1 cellular context compared by ENCODE assay signal in genomic region chr1:113759341-113760101, GRCh38.
TF ChIP-seq lines count a peak whose summit lies in the region.

Gene PHTF1, minus strand, starts transcription at chr1:113759486. Its CDS starts 783 bp downstream, at chr1:113758703.

TF ChIP-seq in K562, 482 proteins besides CTCF, POLR2A, EP300 and RAD21 (continued from another document and continues in another):
- TF ChIP-seq CEBPZ (IDR thresholded peaks at IDR 0.05; ENCODE audit: borderline replicate concordance, low read depth, low read length) (no peak), SRSF7 (optimal IDR thresholded peaks at IDR 0.05; ENCODE audit: low read depth, low read length) (no peak), MEF2A (IDR thresholded peaks at IDR 0.05; ENCODE audit: control insufficient read depth, low read depth, low read length) (no peak), MTA3 (IDR thresholded peaks at IDR 0.05; ENCODE audit: borderline replicate concordance) (peak; percentile 69; the same call in 1 of the 2 replicates), PHF8 (IDR thresholded peaks at IDR 0.05; ENCODE audit: borderline replicate concordance, low read length) (peak; percentile 96), POU5F1 (IDR thresholded peaks at IDR 0.05; ENCODE audit: borderline replicate concordance, low read depth, low read length, partially characterized antibody) (no peak), KAT7 (CRISPR knock-in tag; IDR thresholded peaks at IDR 0.05; ENCODE audit: borderline replicate concordance) (peak; percentile 100), KAT2B (IDR thresholded peaks at IDR 0.05; ENCODE audit: low read depth, low read length) (no peak), ZKSCAN8 (CRISPR knock-in tag; IDR thresholded peaks at IDR 0.05) (0 out of 2 replicates have a peak, but pooled peaks have one; percentile 9), PTBP1 (IDR thresholded peaks at IDR 0.05; ENCODE audit: low read depth, low read length) (0 out of 2 replicates have a peak, but pooled peaks have one; percentile 27), E2F4 (CRISPR knock-in tag; IDR thresholded peaks at IDR 0.05; ENCODE audit: low read depth) (no peak), SIX5 (IDR thresholded peaks at IDR 0.05; ENCODE audit: borderline replicate concordance in 1 of 2, insufficient read depth in 1 of 2, low read depth in 1 of 2, low read length in 2 of 2) (no peak), MCM2 (IDR thresholded peaks at IDR 0.05; ENCODE audit: low read depth) (no peak), BCL6 (CRISPR knock-in tag; IDR thresholded peaks at IDR 0.05) (no peak), ZKSCAN1 (IDR thresholded peaks at IDR 0.05; ENCODE audit: low read depth, low read length) (no peak), GTF2A2 (tag; IDR thresholded peaks at IDR 0.05) (no peak), HMG20B (CRISPR knock-in tag; IDR thresholded peaks at IDR 0.05) (no peak), TAF9B (IDR thresholded peaks at IDR 0.05; ENCODE audit: partially characterized antibody) (peak; percentile 80), CEBPB (tag; IDR thresholded peaks at IDR 0.05) (no peak), MCM5 (IDR thresholded peaks at IDR 0.05; ENCODE audit: low read depth) (no peak), DMBX1 (CRISPR knock-in tag; IDR thresholded peaks at IDR 0.05; ENCODE audit: borderline replicate concordance) (no peak; the same call in 1 of the 2 replicates), TAF7 (tag; IDR thresholded peaks at IDR 0.05) (peak; percentile 79), SMAD2 (IDR thresholded peaks at IDR 0.05; ENCODE audit: low read depth, low read length) (no peak), ZNF561 (CRISPR knock-in tag; conservative IDR thresholded peaks at IDR 0.05) (no peak), ZNF354B (CRISPR knock-in tag; IDR thresholded peaks at IDR 0.05) (no peak), USF1 (CRISPR knock-in tag; IDR thresholded peaks at IDR 0.05) (peak; percentile 24; the same call in 1 of the 2 replicates), HDGF (IDR thresholded peaks at IDR 0.05) (no peak), ETV6 (IDR thresholded peaks at IDR 0.05; ENCODE audit: borderline replicate concordance in 1 of 2, low read depth in 2 of 2, low read length in 1 of 2) (peak in 1 of 2 experiments; percentile 30; a peak in 1 of 4 replicates), ETV6 (CRISPR knock-in tag; IDR thresholded peaks at IDR 0.05; ENCODE audit: borderline replicate concordance) (no peak), RCOR1 (IDR thresholded peaks at IDR 0.05; ENCODE audit: borderline replicate concordance in 1 of 2, low read depth in 2 of 2, low read length in 2 of 2) (no peak; a peak in 1 of 4 replicates), RNF2 (IDR thresholded peaks at IDR 0.05) (peak; percentile 48), BHLHE40 (IDR thresholded peaks at IDR 0.05; ENCODE audit: low read length) (peak; percentile 61; the same call in 1 of the 2 replicates), ZBTB43 (CRISPR knock-in tag; IDR thresholded peaks at IDR 0.05) (no peak; the same call in 1 of the 2 replicates), ZKSCAN3 (CRISPR knock-in tag; IDR thresholded peaks at IDR 0.05) (no peak), TOE1 (IDR thresholded peaks at IDR 0.05; ENCODE audit: borderline replicate concordance) (peak; percentile 48; the same call in 1 of the 2 replicates), TOE1 (CRISPR knock-in tag; IDR thresholded peaks at IDR 0.05; ENCODE audit: borderline replicate concordance, low read depth) (0 out of 2 replicates have a peak, but pooled peaks have one; percentile 5), ZNF224 (CRISPR knock-in tag; IDR thresholded peaks at IDR 0.05) (no peak), KLF13 (tag; IDR thresholded peaks at IDR 0.05; ENCODE audit: borderline replicate concordance, low read depth) (no peak; the same call in 1 of the 2 replicates), SMAD1 (IDR thresholded peaks at IDR 0.05; ENCODE audit: low read depth, low read length, partially characterized antibody) (no peak), GTF2E2 (tag; IDR thresholded peaks at IDR 0.05) (peak; percentile 80)
- TF ChIP-seq, protein P1, sequence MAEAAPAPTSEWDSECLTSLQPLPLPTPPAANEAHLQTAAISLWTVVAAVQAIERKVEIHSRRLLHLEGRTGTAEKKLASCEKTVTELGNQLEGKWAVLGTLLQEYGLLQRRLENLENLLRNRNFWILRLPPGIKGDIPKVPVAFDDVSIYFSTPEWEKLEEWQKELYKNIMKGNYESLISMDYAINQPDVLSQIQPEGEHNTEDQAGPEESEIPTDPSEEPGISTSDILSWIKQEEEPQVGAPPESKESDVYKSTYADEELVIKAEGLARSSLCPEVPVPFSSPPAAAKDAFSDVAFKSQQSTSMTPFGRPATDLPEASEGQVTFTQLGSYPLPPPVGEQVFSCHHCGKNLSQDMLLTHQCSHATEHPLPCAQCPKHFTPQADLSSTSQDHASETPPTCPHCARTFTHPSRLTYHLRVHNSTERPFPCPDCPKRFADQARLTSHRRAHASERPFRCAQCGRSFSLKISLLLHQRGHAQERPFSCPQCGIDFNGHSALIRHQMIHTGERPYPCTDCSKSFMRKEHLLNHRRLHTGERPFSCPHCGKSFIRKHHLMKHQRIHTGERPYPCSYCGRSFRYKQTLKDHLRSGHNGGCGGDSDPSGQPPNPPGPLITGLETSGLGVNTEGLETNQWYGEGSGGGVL (CRISPR knock-in tag; IDR thresholded peaks at IDR 0.05) = no peak
- TF ChIP-seq, protein P2, sequence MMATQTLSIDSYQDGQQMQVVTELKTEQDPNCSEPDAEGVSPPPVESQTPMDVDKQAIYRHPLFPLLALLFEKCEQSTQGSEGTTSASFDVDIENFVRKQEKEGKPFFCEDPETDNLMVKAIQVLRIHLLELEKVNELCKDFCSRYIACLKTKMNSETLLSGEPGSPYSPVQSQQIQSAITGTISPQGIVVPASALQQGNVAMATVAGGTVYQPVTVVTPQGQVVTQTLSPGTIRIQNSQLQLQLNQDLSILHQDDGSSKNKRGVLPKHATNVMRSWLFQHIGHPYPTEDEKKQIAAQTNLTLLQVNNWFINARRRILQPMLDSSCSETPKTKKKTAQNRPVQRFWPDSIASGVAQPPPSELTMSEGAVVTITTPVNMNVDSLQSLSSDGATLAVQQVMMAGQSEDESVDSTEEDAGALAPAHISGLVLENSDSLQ (IDR thresholded peaks at IDR 0.05) = no peak
- TF ChIP-seq, protein P3, sequence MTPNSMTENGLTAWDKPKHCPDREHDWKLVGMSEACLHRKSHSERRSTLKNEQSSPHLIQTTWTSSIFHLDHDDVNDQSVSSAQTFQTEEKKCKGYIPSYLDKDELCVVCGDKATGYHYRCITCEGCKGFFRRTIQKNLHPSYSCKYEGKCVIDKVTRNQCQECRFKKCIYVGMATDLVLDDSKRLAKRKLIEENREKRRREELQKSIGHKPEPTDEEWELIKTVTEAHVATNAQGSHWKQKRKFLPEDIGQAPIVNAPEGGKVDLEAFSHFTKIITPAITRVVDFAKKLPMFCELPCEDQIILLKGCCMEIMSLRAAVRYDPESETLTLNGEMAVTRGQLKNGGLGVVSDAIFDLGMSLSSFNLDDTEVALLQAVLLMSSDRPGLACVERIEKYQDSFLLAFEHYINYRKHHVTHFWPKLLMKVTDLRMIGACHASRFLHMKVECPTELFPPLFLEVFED (CRISPR knock-in tag; conservative IDR thresholded peaks at IDR 0.05) = peak; percentile 49; the same call in 1 of the 2 replicates
- TF ChIP-seq, protein P4, sequence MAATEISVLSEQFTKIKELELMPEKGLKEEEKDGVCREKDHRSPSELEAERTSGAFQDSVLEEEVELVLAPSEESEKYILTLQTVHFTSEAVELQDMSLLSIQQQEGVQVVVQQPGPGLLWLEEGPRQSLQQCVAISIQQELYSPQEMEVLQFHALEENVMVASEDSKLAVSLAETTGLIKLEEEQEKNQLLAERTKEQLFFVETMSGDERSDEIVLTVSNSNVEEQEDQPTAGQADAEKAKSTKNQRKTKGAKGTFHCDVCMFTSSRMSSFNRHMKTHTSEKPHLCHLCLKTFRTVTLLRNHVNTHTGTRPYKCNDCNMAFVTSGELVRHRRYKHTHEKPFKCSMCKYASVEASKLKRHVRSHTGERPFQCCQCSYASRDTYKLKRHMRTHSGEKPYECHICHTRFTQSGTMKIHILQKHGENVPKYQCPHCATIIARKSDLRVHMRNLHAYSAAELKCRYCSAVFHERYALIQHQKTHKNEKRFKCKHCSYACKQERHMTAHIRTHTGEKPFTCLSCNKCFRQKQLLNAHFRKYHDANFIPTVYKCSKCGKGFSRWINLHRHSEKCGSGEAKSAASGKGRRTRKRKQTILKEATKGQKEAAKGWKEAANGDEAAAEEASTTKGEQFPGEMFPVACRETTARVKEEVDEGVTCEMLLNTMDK (IDR thresholded peaks at IDR 0.05; ENCODE audit: borderline replicate concordance, insufficient read depth, low read depth, low read length, poor library complexity, severe bottlenecking) = no peak
